Comparison of ENCODE assay signal across 8 cellular contexts in genomic region chr18:78984941-78985784, GRCh38. TPM values are rescaled to one million over a fixed set of nuclear protein-coding genes. Genes with fewer than 3 reads are reported as not detected.
DNase-seq lines count a peak whose midpoint lies in the region; ATAC-seq, FAIRE-seq and TF ChIP-seq lines count a peak whose summit lies in the region.
"Had no signal": no experiment of that assay in that cellular context is flagged by ENCODE, and none has a peak within 500 bp of the region (broad histone marks: within the 10 kb centered on the region; RNA-seq: fewer than 3 reads in every experiment).

No MANE protein-coding gene starts in this region.

- H3K9me3 ChIP-seq in H1 (ENCODE audit: insufficient read depth in 2 of 2, low read depth in 1 of 2, low read length in 1 of 2), result no peaks in the 10 kb centered on the region

- peak overlapping the region; percentile 40; the same call in 1 of the 2 replicates for H3K18ac ChIP-seq in H1 (ENCODE audit: extremely low read depth, low read length)

- FAIRE-seq in H1 (lab: Jason Lieb, UNC), result peak; percentile 82

- no peak overlapping the region for H4K91ac ChIP-seq in H1 (replicated peaks; ENCODE audit: insufficient read length, low read length)

- H2BK15ac ChIP-seq in H1 (ENCODE audit: low read length), result 0 out of 2 replicates have a peak overlapping the region, but pooled peaks have one; percentile 31

- TF ChIP-seq RAD21 in H1 (IDR thresholded peaks at IDR 0.05 in 1 of 2, conservative IDR thresholded peaks at IDR 0.05 in 1 of 2; ENCODE audit: low read depth in 2 of 2, low read length in 2 of 2), result peak; percentile 68 to 71

- no peak overlapping the region for H2AFZ ChIP-seq in H1 (ENCODE audit: low read length)

- peaks cover 23% of the 10 kb centered on the region for H3K23me2 ChIP-seq in H1 (ENCODE audit: low read depth, low read length)

- peaks cover 6 to 95% of the 10 kb centered on the region in 2 experiments for H3K79me2 ChIP-seq in H1 (ENCODE audit: control insufficient read depth in 1 of 2, insufficient read depth in 2 of 2, low read length in 2 of 2)

- H2AK5ac ChIP-seq in H1 (ENCODE audit: low read depth, low read length), result no peak overlapping the region; the same call in none of the 2 replicates

- no peak overlapping the region for H3K23ac ChIP-seq in H1 (ENCODE audit: insufficient read length)

- H2BK120ac ChIP-seq in H1 (replicated peaks; ENCODE audit: low read depth, low read length), result peak overlapping the region; percentile 18

- H4K5ac ChIP-seq in H1 (ENCODE audit: insufficient read length, low read depth, low read length), result no peak overlapping the region

- no peak overlapping the region for H3K14ac ChIP-seq in H1 (ENCODE audit: insufficient read length)

- H4K20me1 ChIP-seq in H1 (replicated peaks in 1 of 2; ENCODE audit: control insufficient read depth in 1 of 2, insufficient read depth in 2 of 2, low read length in 2 of 2), result peaks cover 11 to 13% of the 10 kb centered on the region in 2 experiments

- H4K8ac ChIP-seq in H1 (ENCODE audit: extremely low read depth, insufficient read depth, low read length), result no peak overlapping the region

- TF ChIP-seq CTCF in GM12873 (IDR thresholded peaks at IDR 0.05; ENCODE audit: insufficient read depth, low read depth, low read length, missing control alignments) (peak; percentile 54), H1 (IDR thresholded peaks at IDR 0.05; ENCODE audit: control extremely low read depth in 1 of 3, insufficient read depth in 1 of 3, low read depth in 1 of 3, low read length in 3 of 3) (peak; percentile 44 to 80 (median 56))

- no peak overlapping the region for H3K27ac ChIP-seq in H1 (ENCODE audit: low read depth, low read length)
- H3K27ac ChIP-seq: SJSA1 had no signal

- 13% methylated on average over 30 of the region's 30 CpGs; no CpG with 5 or more reads in 1 of the 2 experiments for WGBS in H1 (ENCODE audit: extremely low coverage in 1 of 2, insufficient coverage in 1 of 2, insufficient read length in 1 of 2, insufficient replicate concordance in 2 of 2, low coverage in 1 of 2, low lambda C conversion rate in 2 of 2, missing lambda C conversion rate in 1 of 2), 2 experiments

- H3K4me2 ChIP-seq in H1 (ENCODE audit: insufficient read depth in 1 of 2, low read depth in 2 of 2, low read length in 2 of 2), result peak overlapping the region; percentile 70 to 84

- H3K56ac ChIP-seq in H1 (replicated peaks; ENCODE audit: insufficient read length, low read depth, low read length), result no peak overlapping the region

- no peak overlapping the region for H3K9ac ChIP-seq in H1 (replicated peaks in 1 of 4; ENCODE audit: extremely low read depth in 1 of 4, low read depth in 3 of 4, low read length in 3 of 4)

- peak overlapping the region; percentile 25 to 75 (median 36); a peak in 7 of 8 replicates for H3K4me3 ChIP-seq in H1 (ENCODE audit: extremely low read depth in 1 of 4, insufficient read depth in 2 of 4, low read depth in 3 of 4, low read length in 4 of 4)
- H3K4me3 ChIP-seq: SJSA1 had no signal

- CTCF ChIA-PET in H1 (lab: Charles Lee; ENCODE audit: partially characterized antibody), result interaction anchor here (0.7 to 3.8 kb wide), 27 partner anchors 10 to 831 kb away, joined by 3 to 21 read pairs (median 4); no protein-coding TSS in a partner anchor

- peak; percentile 65 for ATAC-seq in HG02798 (IDR thresholded peaks at IDR 0.05; ENCODE audit: poor library complexity, unreplicated experiment)

- no peaks in the 10 kb centered on the region for H3K36me3 ChIP-seq in H1 (ENCODE audit: control insufficient read depth in 2 of 4, insufficient read depth in 4 of 4, low read length in 3 of 4)
- H3K36me3 ChIP-seq: SJSA1 had no signal

- no peak for TF ChIP-seq POLR2A in H1 (IDR thresholded peaks at IDR 0.05; ENCODE audit: control extremely low read depth in 1 of 2, low read depth in 2 of 2, low read length in 2 of 2)

- 0 out of 2 replicates have a peak overlapping the region, but pooled peaks have one; percentile 43 for H2BK20ac ChIP-seq in H1 (ENCODE audit: low read length)

- peaks cover 4% of the 10 kb centered on the region; the same call in 1 of the 2 replicates for H3K79me1 ChIP-seq in H1 (ENCODE audit: low read depth, low read length)

- peaks cover 0 to 4% (median 2%) of the 10 kb centered on the region in 4 experiments; a peak in 2 of 7 replicates for H3K27me3 ChIP-seq in H1 (replicated peaks in 1 of 4; ENCODE audit: control insufficient read depth in 3 of 4, extremely low read depth in 1 of 4, insufficient read depth in 3 of 4, low read length in 3 of 4)
- H3K27me3 ChIP-seq: SJSA1 had no signal

- peaks cover 13 to 31% (median 19%) of the 10 kb centered on the region in 4 experiments for H3K4me1 ChIP-seq in H1 (replicated peaks in 1 of 4; ENCODE audit: control insufficient read depth in 3 of 4, insufficient read depth in 4 of 4, low read length in 3 of 4)
- H3K4me1 ChIP-seq: SJSA1 had no signal

- DNase-seq in NCI-H748 treated with DMSO at 0.1 percent for 48 hours (lab: John Stamatoyannopoulos, UW) (peak; percentile 84), H1 (ENCODE audit: low read depth in 1 of 2, low spot score in 2 of 2) (peak in 1 of 2 experiments; percentile 51), pons (ENCODE audit: low spot score) (peak; percentile 68), NCI-H446 treated with DMSO at 0.1 percent for 48 hours (lab: John Stamatoyannopoulos, UW) (no peak)
- DNase-seq in stimulated activated CD4-positive, alpha-beta T cell treated with anti-CD3 and anti-CD28 coated beads, Interleukin-4, amount 100 ng/mL, for 24 hours, result no peak

- H2BK12ac ChIP-seq in H1 (ENCODE audit: low read depth, low read length), result peak overlapping the region; percentile 86

- peak overlapping the region; percentile 15 for H3K4ac ChIP-seq in H1 (replicated peaks; ENCODE audit: insufficient read length, low read depth, low read length)

- H2BK5ac ChIP-seq in H1 (ENCODE audit: low read depth, low read length), result peak overlapping the region; percentile 55; the same call in 1 of the 2 replicates

- no peak for TF ChIP-seq EP300 in H1 (IDR thresholded peaks at IDR 0.05; ENCODE audit: borderline replicate concordance in 1 of 2, low read depth in 2 of 2, low read length in 2 of 2)

- POLR2A ChIA-PET in H1 (lab: Charles Lee; ENCODE audit: partially characterized antibody), result interaction anchor here (1.1 to 2.5 kb wide), 2 partner anchors 10 to 20 kb away, joined by 3 to 5 read pairs; no protein-coding TSS in a partner anchor

TF ChIP-seq in H1, 55 proteins besides CTCF, POLR2A, EP300 and RAD21 (continues in another document):
- TF ChIP-seq EZH2 (IDR thresholded peaks at IDR 0.05; ENCODE audit: low read depth, low read length, severe bottlenecking) (peak; percentile 18), MAX (IDR thresholded peaks at IDR 0.05) (no peak), SP1 (IDR thresholded peaks at IDR 0.05; ENCODE audit: low read depth, low read length) (no peak), ATF2 (IDR thresholded peaks at IDR 0.05; ENCODE audit: low read length) (peak; percentile 58; the same call in 1 of the 2 replicates), SAP30 (IDR thresholded peaks at IDR 0.05; ENCODE audit: insufficient read depth, insufficient replicate concordance, low read length) (no peak), CHD2 (IDR thresholded peaks at IDR 0.05; ENCODE audit: low read length) (peak; percentile 73; the same call in 1 of the 2 replicates), SRF (IDR thresholded peaks at IDR 0.05; ENCODE audit: low read depth, low read length) (no peak), POLR2AphosphoS5 (IDR thresholded peaks at IDR 0.05; ENCODE audit: low read depth, low read length) (peak; percentile 55; the same call in 1 of the 2 replicates), KDM1A (IDR thresholded peaks at IDR 0.05; ENCODE audit: borderline replicate concordance, low read length) (no peak), SP2 (IDR thresholded peaks at IDR 0.05; ENCODE audit: low read length) (no peak), TAF7 (optimal IDR thresholded peaks at IDR 0.05; ENCODE audit: borderline replicate concordance, low read depth, low read length) (peak; percentile 25), SIN3A (conservative IDR thresholded peaks at IDR 0.05 in 1 of 2, IDR thresholded peaks at IDR 0.05 in 1 of 2; ENCODE audit: low read depth in 1 of 2, low read length in 2 of 2) (peak; percentile 73 to 90; a peak in 2 of 4 replicates), E2F6 (IDR thresholded peaks at IDR 0.05) (no peak), HDAC2 (IDR thresholded peaks at IDR 0.05; ENCODE audit: borderline replicate concordance in 1 of 2, low read depth in 2 of 2, low read length in 2 of 2) (no peak), TBP (IDR thresholded peaks at IDR 0.05; ENCODE audit: low read depth, low read length) (no peak; the same call in 1 of the 2 replicates)

RNA-seq across cellular contexts. Expression of gene SALL3, which starts 5.5 kb away (rescaled TPM):
- 46.4 and 54.5 TPM in 2 replicates for total RNA-seq in H1 (2021; fragmentation: NEBNext Ultra II Directional; extraction: Animal tissue kit (Norgen Biotek cat#: 25700))
- 10.5 and 24.5 TPM in 2 replicates for polyA plus RNA-seq in H1 (2011; rRNA removed)
- polyA plus RNA-seq in H1 (2011; cell fraction: cytosol; rRNA removed), result 13.8 TPM
- polyA plus RNA-seq in H1 (2011; cell fraction: nucleus; rRNA removed), result 44.0 TPM
- polyA plus RNA-seq in H1 (2012, experiment 1 of 2), result 21.6 to 25.4 TPM (median 23.5 TPM) in 4 replicates
- polyA plus RNA-seq in H1 (2012, experiment 2 of 2), result 10.1 TPM
- 19.9 TPM for polyA plus RNA-seq in H1 (2013, experiment 1 of 2)
- 18.1 TPM for polyA plus RNA-seq in H1 (2013, experiment 2 of 2)
- 8.5 and 12.3 TPM in 2 replicates for polyA minus RNA-seq in H1 (2011; rRNA and poly(A)+ RNA removed)
- polyA minus RNA-seq in H1 (2011; cell fraction: cytosol; rRNA and poly(A)+ RNA removed), result 41.6 TPM
- 48.0 TPM for polyA minus RNA-seq in H1 (2011; cell fraction: nucleus; rRNA and poly(A)+ RNA removed)

Comparison
In these comparisons a context has a peak if more than half of its experiments do, and no peak if none do; other contexts are left out.
1. DNase-seq: peak in NCI-H748 treated with DMSO at 0.1 percent for 48 hours (single experiment) and pons (single experiment); none in NCI-H446 treated with DMSO at 0.1 percent for 48 hours (single experiment) and stimulated activated CD4-positive, alpha-beta T cell treated with anti-CD3 and anti-CD28 coated beads, Interleukin-4, amount 100 ng/mL, for 24 hours (single experiment).